ENCODE assay signal across 8 cellular contexts in the genomic region with DNA sequence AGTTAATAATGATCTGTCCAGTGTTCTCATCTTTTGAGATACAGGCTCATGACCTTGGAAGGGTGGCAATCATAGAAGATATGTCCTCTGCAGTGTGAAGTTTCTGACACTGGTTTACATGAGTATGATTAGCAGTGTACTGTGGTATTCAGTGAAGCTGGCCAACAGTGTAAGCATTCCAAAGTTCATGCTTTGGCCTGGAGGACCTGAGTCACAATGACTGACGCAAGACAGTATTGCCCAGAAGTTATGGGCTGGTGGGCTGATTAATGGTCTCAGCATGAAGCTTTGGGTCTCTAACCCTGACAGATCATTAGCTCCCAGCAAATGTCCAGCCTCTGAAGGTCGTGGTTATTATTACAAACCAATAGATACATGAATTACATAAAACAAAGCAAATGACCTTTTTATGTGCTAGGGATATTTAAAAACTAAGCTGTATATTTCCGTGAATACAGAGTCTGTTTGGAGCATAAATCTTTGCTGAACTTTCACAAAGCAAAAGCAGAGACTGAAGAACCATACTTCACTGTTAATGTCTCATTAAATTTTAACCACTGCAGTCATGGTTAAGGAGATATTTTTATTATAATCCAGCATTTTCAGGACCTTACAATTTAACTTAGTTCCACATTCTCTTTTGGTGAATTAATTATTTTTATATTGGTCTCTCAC. TPM values are rescaled to one million over a fixed set of nuclear protein-coding genes. Genes with fewer than 3 reads are reported as not detected.
DNase-seq lines count a peak whose midpoint lies in the region; ATAC-seq and TF ChIP-seq lines count a peak whose summit lies in the region.

No MANE protein-coding gene starts in this region.

- CTCF ChIA-PET in WTC11 (lab: Charles Lee): interaction anchor here (0.5 kb wide), 2 partner anchors 9 to 476 kb away, joined by 3 to 4 read pairs; no protein-coding TSS in a partner anchor

- H3K36me3 ChIP-seq in heart left ventricle (no peaks in the 10 kb centered on the region), sigmoid colon (no peaks in the 10 kb centered on the region)

- 0 out of 2 replicates have a peak, but pooled peaks cover 2% of the 10 kb centered on the region for H3K4me1 Mint-ChIP-seq in WTC11

- TF ChIP-seq CTCF in WTC11 (IDR thresholded peaks at IDR 0.05) (no peak), heart left ventricle (IDR thresholded peaks at IDR 0.05) (no peak), sigmoid colon (IDR thresholded peaks at IDR 0.05) (no peak)

- H3K4me3 Mint-ChIP-seq in WTC11: no peak overlapping the region

- TF ChIP-seq EP300 in sigmoid colon (IDR thresholded peaks at IDR 0.05): peak in 2 of 4 donors; percentile 44 to 75

- peaks cover 6% of the 10 kb centered on the region; the same call in 1 of the 2 replicates for H3K9me3 Mint-ChIP-seq in WTC11

- H3K4me1 ChIP-seq in heart left ventricle (peaks cover 0 to 26% (median 4%) of the 10 kb centered on the region in 12 donors), sigmoid colon (peaks cover 0 to 52% (median 41%) of the 10 kb centered on the region in 4 donors)

- no peaks in the 10 kb centered on the region; the same call in 1 of the 2 replicates for H3K27me3 Mint-ChIP-seq in WTC11 (ENCODE audit: low read depth)

- H3K4me3 ChIP-seq in heart left ventricle (no peak overlapping the region), sigmoid colon (no peak overlapping the region)

- WGBS in heart left ventricle, 4 donors: 54 to 66% (median 62%) methylated on average over 3 of the region's 3 CpGs
- WGBS in sigmoid colon, 2 donors: 63 to 64% methylated on average over 3 of the region's 3 CpGs

- intact Hi-C loops in heart left ventricle (cut with DNase I) (no loop called here), sigmoid colon (cut with DNase I) (no loop called here)

- H3K9me3 ChIP-seq in heart left ventricle (peaks cover 0 to 4% (median 0%) of the 10 kb centered on the region in 12 donors), sigmoid colon (no peaks in the 10 kb centered on the region)

- TF ChIP-seq POLR2A in heart left ventricle (IDR thresholded peaks at IDR 0.05) (no peak), sigmoid colon (IDR thresholded peaks at IDR 0.05) (no peak)

- ATAC-seq in WTC11: no peak
- peak; percentile 91 to 99 (median 98) for ATAC-seq in heart left ventricle
- no peak for ATAC-seq in HG02763 (IDR thresholded peaks at IDR 0.05; ENCODE audit: unreplicated experiment)

- POLR2A ChIA-PET in WTC11 (lab: Charles Lee): interaction anchor here (0.6 kb wide), 1 partner anchor 1166 kb away, joined by 3 read pairs; no protein-coding TSS in a partner anchor

- DNase-seq in GM04504 (ENCODE audit: low read depth): peak; percentile 89
- no peak for DNase-seq in WTC11 (ENCODE audit: low spot score)
- DNase-seq in heart left ventricle: peak in 4 of 5 donors; percentile 44 to 77 (median 51)
- peak; percentile 78 for DNase-seq in sigmoid colon
- DNase-seq in NCI-H69 (lab: John Stamatoyannopoulos, UW): no peak
- no peak for DNase-seq in C1 segment of cervical spinal cord (lab: John Stamatoyannopoulos, UW)
- DNase-seq in SHP77 (lab: John Stamatoyannopoulos, UW): no peak

- no peaks in the 10 kb centered on the region for H3K36me3 Mint-ChIP-seq in WTC11

- peak overlapping the region in 9 of 12 donors; percentile 38 to 74 (median 65) for H3K27ac ChIP-seq in heart left ventricle
- H3K27ac ChIP-seq in sigmoid colon: peak overlapping the region; percentile 63 to 78 (median 76)

- H3K27ac Mint-ChIP-seq in WTC11: no peak overlapping the region

- H3K27me3 ChIP-seq in heart left ventricle (no peaks in the 10 kb centered on the region), sigmoid colon (no peaks in the 10 kb centered on the region)

TF ChIP-seq in WTC11, 78 proteins besides CTCF, POLR2A, EP300 and RAD21:
- TF ChIP-seq FOXP4 (CRISPR knock-in tag; IDR thresholded peaks at IDR 0.05): no peak
- TF ChIP-seq CREB1 (CRISPR knock-in tag; IDR thresholded peaks at IDR 0.05): no peak
- no peak for TF ChIP-seq ZNF281 (CRISPR knock-in tag; IDR thresholded peaks at IDR 0.05)
- TF ChIP-seq GABPB1 (CRISPR knock-in tag; IDR thresholded peaks at IDR 0.05): peak; percentile 98
TF ChIP-seq in WTC11: peak in this region for 1.

RNA-seq across cellular contexts. Expression of gene USP47, which starts 28.3 kb away (rescaled TPM):
- total RNA-seq in WTC11 (2021) (18.3 to 20.4 TPM (median 19.7 TPM) in 3 replicates), heart left ventricle (10 to 100 TPM; 42.3 to 89.6 (median 54.3) TPM), sigmoid colon (100 to 1,000 TPM in 3 of 4 donors, 10 to 100 TPM in 1; 84.9 to 105 (median 103) TPM)
- polyA plus RNA-seq in heart left ventricle (10 to 100 TPM; 26.2 to 65.2 TPM), sigmoid colon (10 to 100 TPM; 10.6 to 21.3 (median 17.4) TPM)

Comparison
In these comparisons a context has a peak if more than half of its experiments do, and no peak if none do; other contexts are left out.
1. DNase-seq: peak in GM04504 (single experiment), heart left ventricle (4 of 5) and sigmoid colon (single experiment); none in WTC11 (single experiment), NCI-H69 (single experiment), C1 segment of cervical spinal cord (0 of 14) and SHP77 (0 of 2).
2. ATAC-seq: peak in heart left ventricle (4 of 4); none in WTC11 (single experiment) and HG02763 (single experiment).